In the genomic region with DNA sequence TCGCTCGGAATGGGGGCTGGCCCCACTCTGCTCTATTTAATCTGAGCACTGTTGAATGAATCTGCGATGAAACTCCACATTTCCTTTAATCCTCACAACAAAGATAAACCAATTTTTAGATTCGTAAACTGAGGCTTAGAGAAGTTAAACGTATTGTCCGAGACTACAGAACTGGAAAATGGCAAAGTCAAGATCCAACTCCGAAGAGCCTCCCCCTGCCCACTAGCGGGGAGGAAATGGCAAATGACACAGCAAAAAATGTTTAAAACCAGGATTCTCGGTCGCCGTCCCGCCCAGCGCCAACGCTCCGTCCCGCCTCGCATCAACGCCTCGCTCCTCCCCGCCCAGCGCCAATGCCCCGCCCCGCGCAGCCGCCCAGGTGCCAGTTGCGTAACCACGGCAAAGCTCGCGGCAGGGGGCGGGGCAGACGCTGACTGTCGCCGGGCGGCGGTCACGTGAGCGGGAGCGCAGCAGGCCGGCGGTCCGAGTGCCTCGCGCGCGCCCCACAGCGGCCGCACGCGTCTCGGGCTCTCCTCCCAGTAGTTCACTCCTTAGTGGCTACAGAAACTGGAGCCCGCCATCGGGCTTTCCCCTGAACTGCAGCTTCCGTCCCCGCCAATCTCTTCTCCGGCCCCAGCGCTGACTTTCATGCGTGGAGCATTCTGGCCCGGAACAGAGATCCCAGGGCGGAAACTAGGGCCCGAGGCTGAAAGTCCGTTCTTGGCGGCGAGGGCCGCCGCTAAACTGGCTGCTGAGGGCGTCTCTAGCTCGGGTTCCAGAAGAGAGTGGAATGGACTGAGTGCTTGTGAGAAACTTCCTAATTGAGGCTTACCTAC, we compare ENCODE assay signal across 8 cellular contexts.
DNase-seq lines count a peak whose midpoint lies in the region; ATAC-seq and TF ChIP-seq lines count a peak whose summit lies in the region.

No MANE protein-coding gene starts in this region.

- in situ Hi-C loops in astrocyte of the cerebellum (cut with HindIII; ENCODE audit: low sequenced_read_pairs) = no loop called here

- H3K4me3 ChIP-seq in astrocyte of the cerebellum (ENCODE audit: low read depth, low read length) (peak overlapping the region; percentile 41), retinal pigment epithelial cell (ENCODE audit: low read length) (peak overlapping the region; percentile 47)

- ATAC-seq in GM18508 (IDR thresholded peaks at IDR 0.05; ENCODE audit: insufficient read depth, unreplicated experiment) = peak; percentile 58
- ATAC-seq in HG02981 (IDR thresholded peaks at IDR 0.05; ENCODE audit: unreplicated experiment) = peak; percentile 96

- H3K27ac ChIP-seq in 22Rv1 = peak overlapping the region; percentile 94

- peak; percentile 96 for DNase-seq in NCI-H2029 (lab: John Stamatoyannopoulos, UW)
- peak; percentile 99 for DNase-seq in T-helper 9 cell
- peak; percentile 87 for DNase-seq in astrocyte of the cerebellum (ENCODE audit: low read depth)
- DNase-seq in hippocampal formation (lab: John Stamatoyannopoulos, UW) = peak; percentile 96 to 97
- peak; percentile 76 for DNase-seq in retinal pigment epithelial cell (ENCODE audit: low read depth)

- TF ChIP-seq CTCF in 22Rv1 (IDR thresholded peaks at IDR 0.05) (peak; percentile 100), astrocyte of the cerebellum (IDR thresholded peaks at IDR 0.05; ENCODE audit: low read depth, low read length, missing control alignments) (peak; percentile 75), retinal pigment epithelial cell (conservative IDR thresholded peaks at IDR 0.05; ENCODE audit: low read depth, low read length) (peak; percentile 65)

Comparison
In these comparisons a context has a peak if more than half of its experiments do, and no peak if none do; other contexts are left out.
1. Peak in every context shown above with its lines: DNase-seq, ATAC-seq, H3K4me3 ChIP-seq and H3K27ac ChIP-seq.